In genomic region chr11:77047007-77047927, GRCh38 we compare ENCODE assay signal across 8 cellular contexts. TPM values are rescaled to one million over a fixed set of nuclear protein-coding genes. Genes with fewer than 3 reads are reported as not detected.
A peak's percentile ranks its signal among the peaks of the same experiment; 100 is the strongest.
DNase-seq lines count a peak whose midpoint lies in the region; ATAC-seq and TF ChIP-seq lines count a peak whose summit lies in the region.

No MANE protein-coding gene starts in this region.

- H3K9me3 ChIP-seq in Panc1 (ENCODE audit: control insufficient read depth, insufficient read depth, low read depth, low read length) = no peaks in the 10 kb centered on the region

- no peaks in the 10 kb centered on the region for H4K20me1 ChIP-seq in KMS-11 (ENCODE audit: insufficient read depth)

- POLR2A ChIA-PET in Panc1 (lab: Charles Lee) = interaction anchor here (0.6 kb wide), 4 partner anchors 9 to 1031 kb away, joined by 3 to 7 read pairs (median 5); no protein-coding TSS in a partner anchor

- DNase-seq in DMS79 (lab: John Stamatoyannopoulos, UW) = peak; percentile 95
- DNase-seq in Panc1 (ENCODE audit: low read depth, low spot score) = peak; percentile 87
- DNase-seq in activated T-helper 1 cell treated with anti-CD3 and anti-CD28 coated beads, Interleukin-2, amount 50 U/mL, for 16 hours (ENCODE audit: low read depth in 1 of 2, low spot score in 1 of 2) = peak; percentile 41 to 71
- peak; percentile 89 for DNase-seq in fibroblast of the conjunctiva (ENCODE audit: low read depth)
- DNase-seq in nephron progenitor cell = peak; percentile 56
- DNase-seq in substantia nigra (lab: John Stamatoyannopoulos, UW) = peak in 39 of 49 donors; percentile 5 to 87 (median 44)

- peaks cover 8% of the 10 kb centered on the region for H3K9me3 Mint-ChIP-seq in nephron progenitor cell

- peak overlapping the region; percentile 24; the same call in 1 of the 2 replicates for H3K27ac ChIP-seq in KMS-11
- no peak overlapping the region for H3K27ac ChIP-seq in Panc1 (ENCODE audit: low read length)
- no peak overlapping the region for H3K27ac ChIP-seq in substantia nigra (ENCODE audit: low read depth, low read length, poor library complexity, severe bottlenecking)

- intact Hi-C loops in Panc1 (cut with micrococcal nuclease; ENCODE audit: unreplicated experiment) = loop anchor here (1.0 to 5.0 kb wide), 4 partner anchors 44 to 312 kb away; no protein-coding TSS in a partner anchor

- H3K27ac Mint-ChIP-seq in nephron progenitor cell = no peak overlapping the region

- no peaks in the 10 kb centered on the region for H3K36me3 Mint-ChIP-seq in nephron progenitor cell (ENCODE audit: low read depth)

- CTCF ChIA-PET in Panc1 (lab: Charles Lee) = interaction anchor here (0.6 to 3.0 kb wide), 29 partner anchors 18 to 530 kb away, joined by 3 to 80 read pairs (median 5); no protein-coding TSS in a partner anchor

- ATAC-seq in GM21717 (IDR thresholded peaks at IDR 0.05; ENCODE audit: unreplicated experiment) (peak; percentile 84), Panc1 (peak; percentile 89)

- peak; percentile 87 for TF ChIP-seq CTCF in KMS-11 (conservative IDR thresholded peaks at IDR 0.05; ENCODE audit: low read depth, low read length)
- TF ChIP-seq CTCF in Panc1 (IDR thresholded peaks at IDR 0.05) = peak; percentile 69
- peak; percentile 63 for TF ChIP-seq CTCF in nephron progenitor cell (IDR thresholded peaks at IDR 0.05)

- peaks cover 6% of the 10 kb centered on the region for H3K4me1 ChIP-seq in KMS-11 (ENCODE audit: low read depth, poor library complexity, severe bottlenecking)
- peaks cover 7% of the 10 kb centered on the region for H3K4me1 ChIP-seq in Panc1 (ENCODE audit: control insufficient read depth, insufficient read depth, low read length)

- no peaks in the 10 kb centered on the region for H3K27me3 ChIP-seq in KMS-11 (ENCODE audit: insufficient read depth, low read depth)
- H3K27me3 ChIP-seq in Panc1 (ENCODE audit: control insufficient read depth, insufficient read depth, low read length) = no peaks in the 10 kb centered on the region

- peaks cover 48% of the 10 kb centered on the region for H3K27me3 Mint-ChIP-seq in nephron progenitor cell (ENCODE audit: low read depth, poor library complexity)

- no peaks in the 10 kb centered on the region for H3K79me2 ChIP-seq in KMS-11 (ENCODE audit: insufficient read depth, low read depth)

- in situ Hi-C loops in Panc1 (cut with HindIII; ENCODE audit: low pct_unique_long_range_greater_than_20kb, low sequenced_read_pairs) = no loop called here

- peak overlapping the region; percentile 23 for H3K4me3 Mint-ChIP-seq in nephron progenitor cell

- peak overlapping the region; percentile 85 for H3K4me2 ChIP-seq in KMS-11

- H3K36me3 ChIP-seq in KMS-11 (ENCODE audit: insufficient read depth) = no peaks in the 10 kb centered on the region
- H3K36me3 ChIP-seq in Panc1 (ENCODE audit: control insufficient read depth, insufficient read depth, low read length) = no peaks in the 10 kb centered on the region

- no TSS peak for BruUV-seq in Panc1 (replicated peaks; lab: Mats Ljungman, UMichigan)

- peak overlapping the region; percentile 72 for H2AFZ ChIP-seq in KMS-11 (ENCODE audit: low read depth)

- H3K4me3 ChIP-seq in KMS-11 (IDR thresholded peaks at IDR 0.05; ENCODE audit: insufficient read depth, low read depth, low read length) (no peak overlapping the region), Panc1 (ENCODE audit: low read depth in 2 of 2, low read length in 2 of 2) (peak overlapping the region; percentile 21 to 67)

- peaks cover 18% of the 10 kb centered on the region for H3K4me1 Mint-ChIP-seq in nephron progenitor cell

- no peak overlapping the region; the same call in 1 of the 2 replicates for H3K9ac ChIP-seq in KMS-11

RNA-seq across cellular contexts. Expression of gene B3GNT6, which starts 13.1 kb away (rescaled TPM):
- total RNA-seq in Panc1 (2021; ENCODE audit: unreplicated experiment) = 1.2 TPM
- polyA plus RNA-seq in Panc1 (2012; ENCODE audit: insufficient read length) = 0.48 TPM

RNA-seq across cellular contexts. Expression of gene CAPN5, which starts 19.5 kb away (rescaled TPM):
- 17.3 TPM for total RNA-seq in Panc1 (2021; ENCODE audit: unreplicated experiment)
- 24.6 TPM for polyA plus RNA-seq in Panc1 (2012; ENCODE audit: insufficient read length)

RNA-seq across cellular contexts. Expression of gene OMP, which starts 55.4 kb away (rescaled TPM):
- 1.5 TPM for total RNA-seq in Panc1 (2021; ENCODE audit: unreplicated experiment)
- 0.93 TPM for polyA plus RNA-seq in Panc1 (2012; ENCODE audit: insufficient read length)

Comparison
In these comparisons a context has a peak if more than half of its experiments do, and no peak if none do; other contexts are left out.
1. DNase-seq: peak in every context shown above with its lines; median percentile 95 in DMS79; 89 in fibroblast of the conjunctiva; 87 in Panc1; 56 in activated T-helper 1 cell treated with anti-CD3 and anti-CD28 coated beads, Interleukin-2, amount 50 U/mL, for 16 hours; 56 in nephron progenitor cell; 44 in substantia nigra.